9 cellular contexts compared by ENCODE assay signal in genomic region chr12:122946690-122947271, GRCh38. TPM values are rescaled to one million over a fixed set of nuclear protein-coding genes. Genes with fewer than 3 reads are reported as not detected.
A peak's percentile ranks its signal among the peaks of the same experiment; 100 is the strongest.
DNase-seq lines count a peak whose midpoint lies in the region; ATAC-seq and TF ChIP-seq lines count a peak whose summit lies in the region.
"Had no signal": no experiment of that assay in that cellular context is flagged by ENCODE, and none has a peak within 500 bp of the region (broad histone marks: within the 10 kb centered on the region; RNA-seq: fewer than 3 reads in every experiment).

No MANE protein-coding gene starts in this region.

- no peak overlapping the region for H3K27ac ChIP-seq in CD8-positive, alpha-beta T cell (ENCODE audit: low read depth, low read length)
- no peak overlapping the region for H3K27ac ChIP-seq in naive thymus-derived CD4-positive, alpha-beta T cell (ENCODE audit: low read depth, low read length)

- peak; percentile 12 to 76 (median 61) for DNase-seq in CD8-positive, alpha-beta T cell
- DNase-seq in NAMALWA (ENCODE audit: low spot score) (peak; percentile 39), NCI-H1436 treated with DMSO at 0.1 percent for 48 hours (lab: John Stamatoyannopoulos, UW) (no peak)
- peak; percentile 96 for DNase-seq in activated CD8-positive, alpha-beta T cell treated with anti-CD3 and anti-CD28 coated beads for 36 hours
- peak; percentile 29 for DNase-seq in effector CD4-positive, alpha-beta T cell
- DNase-seq in naive thymus-derived CD4-positive, alpha-beta T cell: peak in 1 of 9 donors; percentile 88
- peak; percentile 81 to 92 for DNase-seq in stimulated activated naive CD8-positive, alpha-beta T cell treated with anti-CD3 and anti-CD28 coated beads, Interleukin-15, amount 100 ng/mL, for 72 hours

- H3K4me1 Mint-ChIP-seq in CD8-positive, alpha-beta T cell (ENCODE audit: low read depth): peaks cover 10% of the 10 kb centered on the region
- H3K4me1 Mint-ChIP-seq in activated CD8-positive, alpha-beta T cell treated with anti-CD3 and anti-CD28 coated beads for 36 hours (ENCODE audit: low read depth): peaks cover 26% of the 10 kb centered on the region
- H3K4me1 Mint-ChIP-seq in naive thymus-derived CD4-positive, alpha-beta T cell: peaks cover 0 to 31% (median 8%) of the 10 kb centered on the region in 7 donors
- peaks cover 54% of the 10 kb centered on the region for H3K4me1 Mint-ChIP-seq in stimulated activated naive CD8-positive, alpha-beta T cell treated with anti-CD3 and anti-CD28 coated beads, Interleukin-15, amount 100 ng/mL, for 72 hours

- H3K9me3 ChIP-seq in CD8-positive, alpha-beta T cell (ENCODE audit: low read length): no peaks in the 10 kb centered on the region
- no peaks in the 10 kb centered on the region for H3K9me3 ChIP-seq in naive thymus-derived CD4-positive, alpha-beta T cell (ENCODE audit: control insufficient read depth in 2 of 3, low read length in 3 of 3)

- H3K9me3 Mint-ChIP-seq in CD8-positive, alpha-beta T cell: no peaks in the 10 kb centered on the region
- H3K9me3 Mint-ChIP-seq in activated CD8-positive, alpha-beta T cell treated with anti-CD3 and anti-CD28 coated beads for 36 hours: no peaks in the 10 kb centered on the region
- no peaks in the 10 kb centered on the region for H3K9me3 Mint-ChIP-seq in naive thymus-derived CD4-positive, alpha-beta T cell
- no peaks in the 10 kb centered on the region for H3K9me3 Mint-ChIP-seq in stimulated activated naive CD8-positive, alpha-beta T cell treated with anti-CD3 and anti-CD28 coated beads, Interleukin-15, amount 100 ng/mL, for 72 hours
- H3K9me3 Mint-ChIP-seq: IgD-negative memory B cell had no signal

- no peak for TF ChIP-seq CTCF in CD8-positive, alpha-beta T cell (IDR thresholded peaks at IDR 0.05)
- TF ChIP-seq CTCF in activated CD8-positive, alpha-beta T cell treated with anti-CD3 and anti-CD28 coated beads for 36 hours (IDR thresholded peaks at IDR 0.05): no peak

- no peak overlapping the region for H3K27ac Mint-ChIP-seq in CD8-positive, alpha-beta T cell
- peak overlapping the region; percentile 75 for H3K27ac Mint-ChIP-seq in activated CD8-positive, alpha-beta T cell treated with anti-CD3 and anti-CD28 coated beads for 36 hours
- peak overlapping the region in 3 of 9 donors; percentile 41 to 87 (median 67) for H3K27ac Mint-ChIP-seq in naive thymus-derived CD4-positive, alpha-beta T cell
- peak overlapping the region; percentile 90 to 93 for H3K27ac Mint-ChIP-seq in stimulated activated naive CD8-positive, alpha-beta T cell treated with anti-CD3 and anti-CD28 coated beads, Interleukin-15, amount 100 ng/mL, for 72 hours

- H3K36me3 ChIP-seq in CD8-positive, alpha-beta T cell (ENCODE audit: insufficient read depth, low read length): no peaks in the 10 kb centered on the region
- no peaks in the 10 kb centered on the region for H3K36me3 ChIP-seq in naive thymus-derived CD4-positive, alpha-beta T cell (ENCODE audit: control insufficient read depth in 2 of 3, insufficient read depth in 3 of 3, low read length in 3 of 3)

- H3K4me3 ChIP-seq in CD8-positive, alpha-beta T cell (ENCODE audit: low read depth, low read length): no peak overlapping the region
- no peak overlapping the region for H3K4me3 ChIP-seq in naive thymus-derived CD4-positive, alpha-beta T cell (ENCODE audit: low read length)

- peaks cover 19% of the 10 kb centered on the region for H3K4me1 ChIP-seq in CD8-positive, alpha-beta T cell (ENCODE audit: insufficient read depth, low read length)
- peaks cover 0 to 3% of the 10 kb centered on the region in 2 donors for H3K4me1 ChIP-seq in naive thymus-derived CD4-positive, alpha-beta T cell (ENCODE audit: control insufficient read depth in 2 of 2, insufficient read depth in 2 of 2, low read length in 2 of 2)

- CTCF ChIA-PET in CD8-positive, alpha-beta T cell (lab: Charles Lee): interaction anchor here (0.9 to 16.7 kb wide), 4 partner anchors 49 to 153 kb away, joined by 3 to 311 read pairs (median 4); no protein-coding TSS in a partner anchor
- CTCF ChIA-PET in activated CD8-positive, alpha-beta T cell treated with anti-CD3 and anti-CD28 coated beads for 36 hours (lab: Charles Lee): interaction anchor here (1.0 to 7.8 kb wide), 10 partner anchors 12 to 153 kb away, joined by 3 to 87 read pairs (median 4); partner anchors contain the start of gene ABCB9
- CTCF ChIA-PET in naive thymus-derived CD4-positive, alpha-beta T cell (lab: Charles Lee): interaction anchor here (0.9 kb wide), 1 partner anchor 153 kb away, joined by 3 read pairs; no protein-coding TSS in a partner anchor

- H3K36me3 Mint-ChIP-seq in CD8-positive, alpha-beta T cell: peaks cover 3% of the 10 kb centered on the region
- no peaks in the 10 kb centered on the region for H3K36me3 Mint-ChIP-seq in activated CD8-positive, alpha-beta T cell treated with anti-CD3 and anti-CD28 coated beads for 36 hours (ENCODE audit: low read depth)
- H3K36me3 Mint-ChIP-seq in naive thymus-derived CD4-positive, alpha-beta T cell: peaks cover 0 to 5% (median 3%) of the 10 kb centered on the region in 5 donors
- H3K36me3 Mint-ChIP-seq: IgD-negative memory B cell had no signal

- no peak overlapping the region for H3K4me3 Mint-ChIP-seq in CD8-positive, alpha-beta T cell
- H3K4me3 Mint-ChIP-seq in activated CD8-positive, alpha-beta T cell treated with anti-CD3 and anti-CD28 coated beads for 36 hours: no peak overlapping the region
- peak overlapping the region in 2 of 10 donors; percentile 44 to 77 for H3K4me3 Mint-ChIP-seq in naive thymus-derived CD4-positive, alpha-beta T cell
- H3K4me3 Mint-ChIP-seq in stimulated activated naive CD8-positive, alpha-beta T cell treated with anti-CD3 and anti-CD28 coated beads, Interleukin-15, amount 100 ng/mL, for 72 hours: peak overlapping the region; percentile 76 to 84

- peak; percentile 75 for ATAC-seq in CD8-positive, alpha-beta T cell
- peak; percentile 50 for ATAC-seq in GM21737 (IDR thresholded peaks at IDR 0.05; ENCODE audit: unreplicated experiment)
- ATAC-seq in activated CD8-positive, alpha-beta T cell treated with anti-CD3 and anti-CD28 coated beads for 36 hours: peak; percentile 93
- peak; percentile 87 for ATAC-seq in naive thymus-derived CD4-positive, alpha-beta T cell
- peak; percentile 98 for ATAC-seq in stimulated activated naive CD8-positive, alpha-beta T cell treated with anti-CD3 and anti-CD28 coated beads, Interleukin-15, amount 100 ng/mL, for 72 hours

- H3K27me3 ChIP-seq in CD8-positive, alpha-beta T cell (ENCODE audit: insufficient read depth, low read length): no peaks in the 10 kb centered on the region
- no peaks in the 10 kb centered on the region for H3K27me3 ChIP-seq in naive thymus-derived CD4-positive, alpha-beta T cell (ENCODE audit: control insufficient read depth in 2 of 2, insufficient read depth in 2 of 2, low read length in 2 of 2)

- POLR2A ChIA-PET in CD8-positive, alpha-beta T cell (lab: Charles Lee): no interaction called here
- POLR2A ChIA-PET in activated CD8-positive, alpha-beta T cell treated with anti-CD3 and anti-CD28 coated beads for 36 hours (lab: Charles Lee): interaction anchor here (0.5 to 2.1 kb wide), 7 partner anchors 48 to 85 kb away, joined by 3 to 7 read pairs (median 4); no protein-coding TSS in a partner anchor
- POLR2A ChIA-PET in naive thymus-derived CD4-positive, alpha-beta T cell (lab: Charles Lee): interaction anchor here (0.9 kb wide), 1 partner anchor 75 kb away, joined by 3 read pairs; no protein-coding TSS in a partner anchor

- intact Hi-C loops in CD8-positive, alpha-beta T cell (cut with DNase I, micrococcal nuclease): no loop called here
- intact Hi-C loops in activated CD8-positive, alpha-beta T cell treated with anti-CD3 and anti-CD28 coated beads for 36 hours (cut with micrococcal nuclease): no loop called here
- intact Hi-C loops in naive thymus-derived CD4-positive, alpha-beta T cell (cut with micrococcal nuclease): loop anchor here in 1 of 2 donors (2.0 kb wide), 1 partner anchor 48 kb away; no protein-coding TSS in a partner anchor

- H3K27me3 Mint-ChIP-seq in CD8-positive, alpha-beta T cell (ENCODE audit: low read depth): no peaks in the 10 kb centered on the region
- peaks cover 2% of the 10 kb centered on the region for H3K27me3 Mint-ChIP-seq in activated CD8-positive, alpha-beta T cell treated with anti-CD3 and anti-CD28 coated beads for 36 hours
- H3K27me3 Mint-ChIP-seq in naive thymus-derived CD4-positive, alpha-beta T cell: no peaks in the 10 kb centered on the region
- H3K27me3 Mint-ChIP-seq in stimulated activated naive CD8-positive, alpha-beta T cell treated with anti-CD3 and anti-CD28 coated beads, Interleukin-15, amount 100 ng/mL, for 72 hours: no peaks in the 10 kb centered on the region
- H3K27me3 Mint-ChIP-seq: IgD-negative memory B cell had no signal

RNA-seq across cellular contexts. Expression of gene ABCB9, which starts 19.5 kb away (rescaled TPM):
- total RNA-seq in CD8-positive, alpha-beta T cell: 1 to 10 TPM; 3.5 to 3.6 TPM
- 1 to 10 TPM; 4.3 to 4.9 TPM for total RNA-seq in activated CD8-positive, alpha-beta T cell treated with anti-CD3 and anti-CD28 coated beads for 36 hours
- 1 to 10 TPM; 6.2 to 8.9 (median 7.1) TPM for total RNA-seq in naive thymus-derived CD4-positive, alpha-beta T cell
- 1 to 10 TPM in 1 of 2 donors, under 1 TPM in 1; 0.74 to 1.5 TPM for polyA plus RNA-seq in naive thymus-derived CD4-positive, alpha-beta T cell

RNA-seq across cellular contexts. Expression of gene OGFOD2, which starts 28.3 kb away (rescaled TPM):
- 10 to 100 TPM in 1 of 2 experiments, 1 to 10 TPM in 1; 9.4 to 10.5 TPM for total RNA-seq in CD8-positive, alpha-beta T cell
- 10 to 100 TPM; 27.1 to 31.5 TPM for total RNA-seq in activated CD8-positive, alpha-beta T cell treated with anti-CD3 and anti-CD28 coated beads for 36 hours
- total RNA-seq in naive thymus-derived CD4-positive, alpha-beta T cell: 10 to 100 TPM; 17.4 to 49.1 (median 27.2) TPM
- polyA plus RNA-seq in naive thymus-derived CD4-positive, alpha-beta T cell: 10 to 100 TPM; 16.8 to 19.5 TPM

RNA-seq across cellular contexts. Expression of gene ARL6IP4, which starts 33.7 kb away (rescaled TPM):
- 100 to 1,000 TPM; 130 to 131 TPM for total RNA-seq in CD8-positive, alpha-beta T cell
- total RNA-seq in activated CD8-positive, alpha-beta T cell treated with anti-CD3 and anti-CD28 coated beads for 36 hours: 100 to 1,000 TPM; 174 to 180 TPM
- 100 to 1,000 TPM; 137 to 189 (median 169) TPM for total RNA-seq in naive thymus-derived CD4-positive, alpha-beta T cell
- 100 to 1,000 TPM; 201 to 295 TPM for polyA plus RNA-seq in naive thymus-derived CD4-positive, alpha-beta T cell

RNA-seq across cellular contexts. Expression of gene VPS37B, which starts 50.9 kb away (rescaled TPM):
- 100 to 1,000 TPM; 145 to 148 TPM for total RNA-seq in CD8-positive, alpha-beta T cell
- 10 to 100 TPM; 17.8 to 18.4 TPM for total RNA-seq in activated CD8-positive, alpha-beta T cell treated with anti-CD3 and anti-CD28 coated beads for 36 hours
- total RNA-seq in naive thymus-derived CD4-positive, alpha-beta T cell: 100 to 1,000 TPM in 1 of 5 experiments, 10 to 100 TPM in 4; 25.3 to 101 (median 30.1) TPM
- 10 to 100 TPM; 16.5 to 16.9 TPM for polyA plus RNA-seq in naive thymus-derived CD4-positive, alpha-beta T cell

Comparison
In these comparisons a context has a peak if more than half of its experiments do, and no peak if none do; other contexts are left out.
1. H3K4me3 Mint-ChIP-seq: peak in stimulated activated naive CD8-positive, alpha-beta T cell treated with anti-CD3 and anti-CD28 coated beads, Interleukin-15, amount 100 ng/mL, for 72 hours (2 of 2); none in CD8-positive, alpha-beta T cell (single experiment) and activated CD8-positive, alpha-beta T cell treated with anti-CD3 and anti-CD28 coated beads for 36 hours (single experiment).
2. Peak in every context shown above with its lines, with median percentiles within 50 percentile points of each other: ATAC-seq.